In genomic region chr14:31270196-31270772, GRCh38 we compare ENCODE assay signal across 10 cellular contexts.
DNase-seq lines count a peak whose midpoint lies in the region; ATAC-seq and TF ChIP-seq lines count a peak whose summit lies in the region.
"Had no signal": no experiment of that assay in that cellular context is flagged by ENCODE, and none has a peak within 500 bp of the region (broad histone marks: within the 10 kb centered on the region; RNA-seq: fewer than 3 reads in every experiment).

No MANE protein-coding gene starts in this region.

- no peak overlapping the region for H3K27ac ChIP-seq in colonic mucosa
- H3K27ac ChIP-seq: BLaER1 had no signal

- peak; percentile 68 for DNase-seq in activated CD4-positive, alpha-beta T cell treated with anti-CD3 and anti-CD28 coated beads, Interleukin-2, amount 10 ng/mL, durations not matched to agents 24 days and 14 days
- DNase-seq in activated CD4-positive, alpha-beta T cell treated with anti-CD3 and anti-CD28 coated beads for 4 hours = no peak
- peak; percentile 12 for DNase-seq in MV-4-11 (lab: John Stamatoyannopoulos, UW)
- peak; percentile 26 for DNase-seq in colonic mucosa
- peak; percentile 17 to 24 for DNase-seq in stimulated activated CD4-positive, alpha-beta T cell treated with anti-CD3 and anti-CD28 coated beads, Interleukin-2, amount 100 ng/mL, for 24 hours
- no peak for DNase-seq in NCI-H524 (lab: John Stamatoyannopoulos, UW)
- DNase-seq: left cardiac atrium had no signal

- H3K4me3 ChIP-seq in colonic mucosa = no peak overlapping the region
- H3K4me3 ChIP-seq: BLaER1 had no signal

- peaks cover 5% of the 10 kb centered on the region for H3K4me1 Mint-ChIP-seq in activated CD4-positive, alpha-beta T cell treated with anti-CD3 and anti-CD28 coated beads, Interleukin-2, amount 10 ng/mL, durations not matched to agents 24 days and 14 days

- no peaks in the 10 kb centered on the region for H3K27me3 Mint-ChIP-seq in activated CD4-positive, alpha-beta T cell treated with anti-CD3 and anti-CD28 coated beads, Interleukin-2, amount 10 ng/mL, durations not matched to agents 24 days and 14 days

- no peaks in the 10 kb centered on the region for H3K36me3 ChIP-seq in colonic mucosa

- no peaks in the 10 kb centered on the region for H3K9me3 Mint-ChIP-seq in activated CD4-positive, alpha-beta T cell treated with anti-CD3 and anti-CD28 coated beads, Interleukin-2, amount 10 ng/mL, durations not matched to agents 24 days and 14 days

- peak; percentile 30 for TF ChIP-seq CTCF in colonic mucosa (IDR thresholded peaks at IDR 0.05)

- no peaks in the 10 kb centered on the region for H3K9me3 ChIP-seq in colonic mucosa

- no peaks in the 10 kb centered on the region for H3K4me1 ChIP-seq in colonic mucosa
- H3K4me1 ChIP-seq: BLaER1 had no signal

- H3K9ac ChIP-seq in colonic mucosa (ENCODE audit: low read depth in 2 of 2, low read length in 2 of 2) = no peak overlapping the region
- H3K9ac ChIP-seq: BLaER1 had no signal

- no peaks in the 10 kb centered on the region for H3K27me3 ChIP-seq in colonic mucosa
- H3K27me3 ChIP-seq: BLaER1 had no signal

- H3K36me3 Mint-ChIP-seq in activated CD4-positive, alpha-beta T cell treated with anti-CD3 and anti-CD28 coated beads, Interleukin-2, amount 10 ng/mL, durations not matched to agents 24 days and 14 days (ENCODE audit: low read depth) = no peaks in the 10 kb centered on the region

- H3K4me3 Mint-ChIP-seq in activated CD4-positive, alpha-beta T cell treated with anti-CD3 and anti-CD28 coated beads, Interleukin-2, amount 10 ng/mL, durations not matched to agents 24 days and 14 days = no peak overlapping the region

- intact Hi-C loops in activated CD4-positive, alpha-beta T cell treated with anti-CD3 and anti-CD28 coated beads, Interleukin-2, amount 10 ng/mL, durations not matched to agents 24 days and 14 days (cut with micrococcal nuclease) = loop anchor here (1.0 to 5.0 kb wide), 4 partner anchors 63 to 181 kb away; partner anchors contain the start of gene HECTD1
- intact Hi-C loops in colonic mucosa (cut with DNase I) = no loop called here

- ATAC-seq in GM19328 (IDR thresholded peaks at IDR 0.05; ENCODE audit: unreplicated experiment) (no peak), GM21723 (IDR thresholded peaks at IDR 0.05; ENCODE audit: unreplicated experiment) (no peak)
- ATAC-seq: left cardiac atrium had no signal

- H3K27ac Mint-ChIP-seq in activated CD4-positive, alpha-beta T cell treated with anti-CD3 and anti-CD28 coated beads, Interleukin-2, amount 10 ng/mL, durations not matched to agents 24 days and 14 days = no peak overlapping the region

Comparison
In these comparisons a context has a peak if more than half of its experiments do, and no peak if none do; other contexts are left out.
1. DNase-seq: peak in activated CD4-positive, alpha-beta T cell treated with anti-CD3 and anti-CD28 coated beads, Interleukin-2, amount 10 ng/mL, durations not matched to agents 24 days and 14 days (single experiment), MV-4-11 (single experiment), colonic mucosa (single experiment) and stimulated activated CD4-positive, alpha-beta T cell treated with anti-CD3 and anti-CD28 coated beads, Interleukin-2, amount 100 ng/mL, for 24 hours (2 of 2); none in activated CD4-positive, alpha-beta T cell treated with anti-CD3 and anti-CD28 coated beads for 4 hours (0 of 2) and NCI-H524 (0 of 2).